13 cellular contexts compared by ENCODE assay signal in the genomic region with DNA sequence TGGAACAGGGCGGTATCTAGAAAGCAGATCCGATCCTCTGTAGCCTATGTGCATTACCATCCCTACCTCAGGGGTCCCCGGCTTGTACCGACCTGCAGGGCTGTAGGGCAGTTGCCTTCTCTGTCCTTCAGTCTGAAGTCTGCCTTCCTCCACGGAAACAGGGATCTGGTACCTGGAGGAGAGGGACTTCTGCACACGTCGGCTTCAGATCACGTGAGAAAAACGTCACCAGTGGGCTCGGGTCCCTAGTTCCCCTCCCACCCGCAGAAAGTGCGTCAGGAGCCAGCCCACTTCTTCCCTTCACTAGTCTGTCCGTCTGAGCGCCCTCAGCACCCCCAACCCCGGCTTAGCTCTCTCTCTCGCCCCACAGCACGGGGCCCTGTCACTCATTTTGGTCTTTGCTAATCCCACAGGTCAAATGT. TPM values are rescaled to one million over a fixed set of nuclear protein-coding genes. Genes with fewer than 3 reads are reported as not detected.
A peak's percentile ranks its signal among the peaks of the same experiment; 100 is the strongest.
DNase-seq lines count a peak whose midpoint lies in the region; ATAC-seq and TF ChIP-seq lines count a peak whose summit lies in the region.
"Had no signal": no experiment of that assay in that cellular context is flagged by ENCODE, and none has a peak within 500 bp of the region (broad histone marks: within the 10 kb centered on the region; RNA-seq: fewer than 3 reads in every experiment).

A gene with protein sequence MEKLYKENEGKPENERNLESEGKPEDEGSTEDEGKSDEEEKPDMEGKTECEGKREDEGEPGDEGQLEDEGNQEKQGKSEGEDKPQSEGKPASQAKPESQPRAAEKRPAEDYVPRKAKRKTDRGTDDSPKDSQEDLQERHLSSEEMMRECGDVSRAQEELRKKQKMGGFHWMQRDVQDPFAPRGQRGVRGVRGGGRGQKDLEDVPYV (minus strand): TSS at position 170 of the 422 bp plus-strand sequence. CDS start 2,187 bp downstream, outside the sequence.

- H3K9ac ChIP-seq in iPS-20b (ENCODE audit: low read depth, low read length), result peak within 1 kb of the TSS; percentile 8; the same call in 1 of the 2 replicates

- no peaks in the 10 kb centered on the region for H3K36me3 Mint-ChIP-seq in activated CD4-positive, alpha-beta memory T cell treated with anti-CD3 and anti-CD28 coated beads for 36 hours
- H3K36me3 Mint-ChIP-seq in activated CD4-positive, alpha-beta memory T cell treated with anti-CD3 and anti-CD28 coated beads, Interleukin-2, amount 10 ng/mL, durations not matched to agents 7 days and 5 days (ENCODE audit: low read depth), result no peaks in the 10 kb centered on the region
- H3K36me3 Mint-ChIP-seq in WTC11, result no peaks in the 10 kb centered on the region
- no peaks in the 10 kb centered on the region for H3K36me3 Mint-ChIP-seq in type B pancreatic cell

- H3K4me3 ChIP-seq in iPS-20b (ENCODE audit: low read length), result peak within 1 kb of the TSS; percentile 64; the same call in 1 of the 2 replicates

- H3K4me3 Mint-ChIP-seq in activated CD4-positive, alpha-beta memory T cell treated with anti-CD3 and anti-CD28 coated beads for 36 hours, result peak within 1 kb of the TSS; percentile 20
- no peak within 1 kb of the TSS for H3K4me3 Mint-ChIP-seq in activated CD4-positive, alpha-beta memory T cell treated with anti-CD3 and anti-CD28 coated beads, Interleukin-2, amount 10 ng/mL, durations not matched to agents 7 days and 5 days
- H3K4me3 Mint-ChIP-seq in WTC11, result peak within 1 kb of the TSS; percentile 71
- no peak within 1 kb of the TSS for H3K4me3 Mint-ChIP-seq in type B pancreatic cell

- H3K27ac ChIP-seq in iPS-20b (ENCODE audit: low read length) (no peak within 1 kb of the TSS), substantia nigra (ENCODE audit: low read depth, low read length, poor library complexity, severe bottlenecking) (no peak within 1 kb of the TSS)

- no peak for DNase-seq in activated CD4-positive, alpha-beta memory T cell treated with anti-CD3 and anti-CD28 coated beads for 36 hours
- no peak for DNase-seq in activated CD4-positive, alpha-beta memory T cell treated with anti-CD3 and anti-CD28 coated beads, Interleukin-2, amount 10 ng/mL, durations not matched to agents 7 days and 5 days
- DNase-seq in WTC11 (ENCODE audit: low spot score) (no peak), substantia nigra (lab: John Stamatoyannopoulos, UW) (peak in 29 of 49 donors; percentile 1 to 75 (median 11)), iPS-NIHi7 (ENCODE audit: extremely low spot score) (no peak), type B pancreatic cell (ENCODE audit: extremely low spot score, unreplicated experiment) (no peak)
- DNase-seq: effector memory CD4-positive, alpha-beta T cell; stimulated activated CD4-positive, alpha-beta T cell treated with anti-CD3 and anti-CD28 coated beads, Interleukin-4, amount 100 ng/mL, for 4 hours had no signal

- peaks cover 6% of the 10 kb centered on the region for H3K4me1 Mint-ChIP-seq in activated CD4-positive, alpha-beta memory T cell treated with anti-CD3 and anti-CD28 coated beads for 36 hours (ENCODE audit: low read depth)
- H3K4me1 Mint-ChIP-seq in activated CD4-positive, alpha-beta memory T cell treated with anti-CD3 and anti-CD28 coated beads, Interleukin-2, amount 10 ng/mL, durations not matched to agents 7 days and 5 days, result peaks cover 4% of the 10 kb centered on the region
- H3K4me1 Mint-ChIP-seq in WTC11, result peaks cover 17% of the 10 kb centered on the region
- no peaks in the 10 kb centered on the region for H3K4me1 Mint-ChIP-seq in type B pancreatic cell (ENCODE audit: unreplicated experiment)

- CTCF ChIA-PET in activated CD4-positive, alpha-beta memory T cell treated with anti-CD3 and anti-CD28 coated beads for 36 hours (lab: Charles Lee), result no interaction called here
- CTCF ChIA-PET in activated CD4-positive, alpha-beta memory T cell treated with anti-CD3 and anti-CD28 coated beads, Interleukin-2, amount 10 ng/mL, durations not matched to agents 7 days and 5 days (lab: Charles Lee), result no interaction called here
- CTCF ChIA-PET in WTC11 (lab: Charles Lee), result interaction anchor here (1.0 kb wide), 1 partner anchor 65 kb away, joined by 3 read pairs; no protein-coding TSS in a partner anchor

- H3K27me3 ChIP-seq in iPS-20b (ENCODE audit: insufficient read depth, low read length), result no peaks in the 10 kb centered on the region

- TF ChIP-seq CTCF in WTC11 (IDR thresholded peaks at IDR 0.05) (no peak), type B pancreatic cell (conservative IDR thresholded peaks at IDR 0.05) (no peak)

- ATAC-seq in WTC11, result peak; percentile 76
- no peak for ATAC-seq in HG03097 (IDR thresholded peaks at IDR 0.05; ENCODE audit: low FRiP score, unreplicated experiment)
- ATAC-seq: HepG2 had no signal

- H3K9me3 ChIP-seq in iPS-20b (ENCODE audit: insufficient read depth, low read depth, low read length), result no peaks in the 10 kb centered on the region

- peaks cover 28% of the 10 kb centered on the region for H3K27me3 Mint-ChIP-seq in activated CD4-positive, alpha-beta memory T cell treated with anti-CD3 and anti-CD28 coated beads for 36 hours
- H3K27me3 Mint-ChIP-seq in activated CD4-positive, alpha-beta memory T cell treated with anti-CD3 and anti-CD28 coated beads, Interleukin-2, amount 10 ng/mL, durations not matched to agents 7 days and 5 days, result peaks cover 40% of the 10 kb centered on the region
- peaks cover 51% of the 10 kb centered on the region for H3K27me3 Mint-ChIP-seq in WTC11 (ENCODE audit: low read depth)
- peaks cover 18% of the 10 kb centered on the region for H3K27me3 Mint-ChIP-seq in type B pancreatic cell

- no peaks in the 10 kb centered on the region for H3K36me3 ChIP-seq in iPS-20b (ENCODE audit: insufficient read depth, low read depth, low read length)

- no peaks in the 10 kb centered on the region for H3K4me1 ChIP-seq in iPS-20b (ENCODE audit: insufficient read depth, low read length)

- no peak within 1 kb of the TSS for H3K27ac Mint-ChIP-seq in activated CD4-positive, alpha-beta memory T cell treated with anti-CD3 and anti-CD28 coated beads for 36 hours
- H3K27ac Mint-ChIP-seq in activated CD4-positive, alpha-beta memory T cell treated with anti-CD3 and anti-CD28 coated beads, Interleukin-2, amount 10 ng/mL, durations not matched to agents 7 days and 5 days, result no peak within 1 kb of the TSS
- H3K27ac Mint-ChIP-seq in WTC11 (no peak within 1 kb of the TSS), type B pancreatic cell (no peak within 1 kb of the TSS)

- intact Hi-C loops in activated CD4-positive, alpha-beta memory T cell treated with anti-CD3 and anti-CD28 coated beads for 36 hours (cut with micrococcal nuclease), result no loop called here

- POLR2A ChIA-PET in activated CD4-positive, alpha-beta memory T cell treated with anti-CD3 and anti-CD28 coated beads for 36 hours (lab: Charles Lee), result no interaction called here
- POLR2A ChIA-PET in activated CD4-positive, alpha-beta memory T cell treated with anti-CD3 and anti-CD28 coated beads, Interleukin-2, amount 10 ng/mL, durations not matched to agents 7 days and 5 days (lab: Charles Lee), result no interaction called here
- POLR2A ChIA-PET in WTC11 (lab: Charles Lee), result interaction anchor here (0.6 to 1.1 kb wide), 2 partner anchors 22 to 98 kb away, joined by 3 to 4 read pairs; a partner anchor contains a TSS

- no peaks in the 10 kb centered on the region for H3K9me3 Mint-ChIP-seq in activated CD4-positive, alpha-beta memory T cell treated with anti-CD3 and anti-CD28 coated beads for 36 hours
- H3K9me3 Mint-ChIP-seq in activated CD4-positive, alpha-beta memory T cell treated with anti-CD3 and anti-CD28 coated beads, Interleukin-2, amount 10 ng/mL, durations not matched to agents 7 days and 5 days, result no peaks in the 10 kb centered on the region
- H3K9me3 Mint-ChIP-seq in WTC11 (no peaks in the 10 kb centered on the region), type B pancreatic cell (no peaks in the 10 kb centered on the region)

TF ChIP-seq in WTC11, 78 proteins besides CTCF, POLR2A, EP300 and RAD21:
- TF ChIP-seq, protein P1, sequence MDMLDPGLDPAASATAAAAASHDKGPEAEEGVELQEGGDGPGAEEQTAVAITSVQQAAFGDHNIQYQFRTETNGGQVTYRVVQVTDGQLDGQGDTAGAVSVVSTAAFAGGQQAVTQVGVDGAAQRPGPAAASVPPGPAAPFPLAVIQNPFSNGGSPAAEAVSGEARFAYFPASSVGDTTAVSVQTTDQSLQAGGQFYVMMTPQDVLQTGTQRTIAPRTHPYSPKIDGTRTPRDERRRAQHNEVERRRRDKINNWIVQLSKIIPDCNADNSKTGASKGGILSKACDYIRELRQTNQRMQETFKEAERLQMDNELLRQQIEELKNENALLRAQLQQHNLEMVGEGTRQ (CRISPR knock-in tag; IDR thresholded peaks at IDR 0.05), result 0 out of 2 replicates have a peak, but pooled peaks have one; percentile 18
- TF ChIP-seq JUN (CRISPR knock-in tag; IDR thresholded peaks at IDR 0.05), result no peak
- no peak for TF ChIP-seq ZNF396 (CRISPR knock-in tag; IDR thresholded peaks at IDR 0.05; ENCODE audit: borderline replicate concordance)
- TF ChIP-seq HMGA2 (CRISPR knock-in tag; IDR thresholded peaks at IDR 0.05), result no peak
- no peak for TF ChIP-seq ZNF232 (CRISPR knock-in tag; IDR thresholded peaks at IDR 0.05)
- no peak for TF ChIP-seq RORB (CRISPR knock-in tag; IDR thresholded peaks at IDR 0.05)
- TF ChIP-seq NR1H2 (CRISPR knock-in tag; IDR thresholded peaks at IDR 0.05), result no peak
- TF ChIP-seq FOXK1 (CRISPR knock-in tag; IDR thresholded peaks at IDR 0.05), result no peak
- TF ChIP-seq NFE2L1 (CRISPR knock-in tag; IDR thresholded peaks at IDR 0.05), result no peak

RNA-seq across cellular contexts. Expression of the gene that starts here (rescaled TPM):
- total RNA-seq in activated CD4-positive, alpha-beta memory T cell treated with anti-CD3 and anti-CD28 coated beads for 36 hours, result not detected
- not detected for total RNA-seq in activated CD4-positive, alpha-beta memory T cell treated with anti-CD3 and anti-CD28 coated beads, Interleukin-2, amount 10 ng/mL, durations not matched to agents 7 days and 5 days
- total RNA-seq in WTC11 (2021), result 3.5 to 5.6 TPM (median 5.3 TPM) in 3 replicates
- total RNA-seq in type B pancreatic cell (ENCODE audit: low replicate concordance), result 0.71 TPM in 1 of 2 replicates, not detected in the other
- total RNA-seq: activated CD8-positive, alpha-beta memory T cell treated with anti-CD3 and anti-CD28 coated beads for 36 hours; HepG2; lung microvascular endothelial cell had no signal

Comparison
In these comparisons a context has a peak if more than half of its experiments do, and no peak if none do; other contexts are left out.
1. H3K4me3 Mint-ChIP-seq: peak in activated CD4-positive, alpha-beta memory T cell treated with anti-CD3 and anti-CD28 coated beads for 36 hours (single experiment) and WTC11 (single experiment); none in activated CD4-positive, alpha-beta memory T cell treated with anti-CD3 and anti-CD28 coated beads, Interleukin-2, amount 10 ng/mL, durations not matched to agents 7 days and 5 days (single experiment) and type B pancreatic cell (single experiment).
2. DNase-seq: peak in substantia nigra (29 of 49); none in activated CD4-positive, alpha-beta memory T cell treated with anti-CD3 and anti-CD28 coated beads for 36 hours (single experiment), activated CD4-positive, alpha-beta memory T cell treated with anti-CD3 and anti-CD28 coated beads, Interleukin-2, amount 10 ng/mL, durations not matched to agents 7 days and 5 days (single experiment), WTC11 (single experiment), iPS-NIHi7 (single experiment) and type B pancreatic cell (single experiment).